ENCODE assay signal across 7 cellular contexts in the genomic region with DNA sequence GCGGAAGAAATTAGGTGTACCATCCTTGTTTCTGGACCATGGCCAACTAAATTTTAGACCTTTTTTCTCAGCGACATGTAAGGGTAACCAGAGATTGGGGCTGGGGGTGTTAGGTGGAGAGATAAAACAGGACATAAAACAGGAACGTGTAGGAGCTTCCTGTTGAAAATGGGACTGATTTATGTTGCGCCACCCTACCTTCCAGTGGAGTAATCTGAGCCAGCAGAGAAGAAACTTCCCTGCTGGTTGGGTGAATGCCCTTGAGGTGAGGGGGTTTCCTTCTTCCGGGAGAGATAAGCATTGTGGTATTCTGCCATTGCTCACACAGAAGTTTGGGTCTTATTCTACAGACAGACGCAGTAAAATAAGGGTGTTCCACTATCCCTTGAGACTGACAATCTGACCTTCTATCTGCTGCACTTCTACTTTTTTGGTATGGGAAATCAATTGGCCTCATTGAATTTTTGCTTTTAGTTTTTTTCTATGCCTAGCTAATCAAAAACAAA. TPM values are rescaled to one million over a fixed set of nuclear protein-coding genes. Genes with fewer than 3 reads are reported as not detected.
A peak's percentile ranks its signal among the peaks of the same experiment; 100 is the strongest.
DNase-seq lines count a peak whose midpoint lies in the region; ATAC-seq and TF ChIP-seq lines count a peak whose summit lies in the region.

No MANE protein-coding gene starts in this region.

- peak in 1 of 4 experiments; percentile 34 for ATAC-seq in T-cell (replicated peaks in 1 of 4)
- ATAC-seq in HG02870 (IDR thresholded peaks at IDR 0.05; ENCODE audit: unreplicated experiment): no peak

- H3K27ac Mint-ChIP-seq in T-cell: peak overlapping the region in 1 of 2 donors; percentile 44

- POLR2A ChIA-PET in T-cell (lab: Charles Lee): interaction anchor here (0.6 to 1.8 kb wide), 6 partner anchors 15 to 182 kb away, joined by 3 to 7 read pairs (median 3); no protein-coding TSS in a partner anchor

- DNase-seq in GM20000 (ENCODE audit: low spot score) (peak; percentile 49), T-cell (peak in 30 of 34 experiments; percentile 6 to 60 (median 38)), posterior cingulate gyrus (no peak), hippocampal formation (lab: John Stamatoyannopoulos, UW) (no peak)
- peak; percentile 15 for DNase-seq in effector CD8-positive, alpha-beta T cell (lab: John Stamatoyannopoulos, UW)
- DNase-seq in stimulated activated CD8-positive, alpha-beta memory T cell treated with anti-CD3 and anti-CD28 coated beads, Interleukin-15, amount 100 ng/mL, for 1 hour (ENCODE audit: low read depth): peak; percentile 8

- no peaks in the 10 kb centered on the region for H3K27me3 Mint-ChIP-seq in T-cell

- H3K4me3 Mint-ChIP-seq in T-cell: peak overlapping the region in 2 of 3 donors; percentile 14 to 65

- intact Hi-C loops in posterior cingulate gyrus (cut with DNase I): loop anchor here (5.0 to 10.0 kb wide), 5 partner anchors 88 to 272 kb away; no protein-coding TSS in a partner anchor

- peaks cover 65 to 75% (median 72%) of the 10 kb centered on the region in 3 donors for H3K4me1 Mint-ChIP-seq in T-cell

- TF ChIP-seq CTCF in GM20000 (IDR thresholded peaks at IDR 0.05; ENCODE audit: extremely low read depth, missing control alignments): no peak

- H3K36me3 Mint-ChIP-seq in T-cell: peaks cover 4% of the 10 kb centered on the region

- CTCF ChIA-PET in T-cell (lab: Charles Lee): interaction anchor here (1.0 to 1.4 kb wide), 8 partner anchors 9 to 431 kb away, joined by 3 to 6 read pairs (median 3); no protein-coding TSS in a partner anchor

- H3K9me3 Mint-ChIP-seq in T-cell: no peaks in the 10 kb centered on the region

RNA-seq across cellular contexts. Expression of gene SIPA1L1, which starts 4.5 kb away (rescaled TPM):
- total RNA-seq in T-cell: 10 to 100 TPM; 34.9 to 50.6 (median 42.3) TPM

Comparison
In these comparisons a context has a peak if more than half of its experiments do, and no peak if none do; other contexts are left out.
1. DNase-seq: peak in GM20000 (single experiment), T-cell (30 of 34), effector CD8-positive, alpha-beta T cell (single experiment) and stimulated activated CD8-positive, alpha-beta memory T cell treated with anti-CD3 and anti-CD28 coated beads, Interleukin-15, amount 100 ng/mL, for 1 hour (single experiment); none in posterior cingulate gyrus (0 of 10) and hippocampal formation (0 of 2).